1 cellular context compared by ENCODE assay signal in genomic region chr9:135604437-135605237, GRCh38.
TF ChIP-seq lines count a peak whose summit lies in the region.

No MANE protein-coding gene starts in this region.

TF ChIP-seq in GM23338, 12 proteins besides CTCF, POLR2A, EP300 and RAD21 (continued from another document):
- TF ChIP-seq ETS1 (IDR thresholded peaks at IDR 0.05) (no peak), EZH2 (IDR thresholded peaks at IDR 0.05; ENCODE audit: low read depth, unreplicated experiment) (no peak), POLR2AphosphoS5 (IDR thresholded peaks at IDR 0.05; ENCODE audit: low read depth) (no peak), NANOG (IDR thresholded peaks at IDR 0.05; ENCODE audit: borderline replicate concordance) (no peak), EZH2phosphoT487 (IDR thresholded peaks at IDR 0.05; ENCODE audit: unreplicated experiment) (no peak), ZNF462 (CRISPR knock-in tag; IDR thresholded peaks at IDR 0.05) (no peak), JUNB (IDR thresholded peaks at IDR 0.05; ENCODE audit: unreplicated experiment) (no peak)
